Comparison of ENCODE assay signal across 11 cellular contexts in the genomic region with DNA sequence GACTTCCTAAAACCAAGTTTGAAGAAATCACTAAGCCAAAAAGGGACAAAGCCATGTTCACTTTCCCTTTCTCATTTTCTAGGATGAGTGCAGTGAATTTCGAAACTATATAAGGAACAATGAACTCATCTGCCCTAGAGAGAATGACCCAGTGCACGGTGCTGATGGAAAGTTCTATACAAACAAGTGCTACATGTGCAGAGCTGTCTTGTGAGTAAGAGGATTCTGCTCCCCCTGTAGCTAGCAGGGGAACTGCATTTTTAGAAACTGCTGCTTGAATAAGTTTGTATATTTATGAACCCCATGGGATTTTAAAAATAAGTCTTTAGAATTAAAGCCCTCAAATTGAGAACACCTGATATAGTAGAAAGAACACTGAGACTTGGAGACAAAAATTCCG. TPM values are rescaled to one million over a fixed set of nuclear protein-coding genes. Genes with fewer than 3 reads are reported as not detected.
DNase-seq lines count a peak whose midpoint lies in the region; ATAC-seq and TF ChIP-seq lines count a peak whose summit lies in the region.
"Had no signal": no experiment of that assay in that cellular context is flagged by ENCODE, and none has a peak within 500 bp of the region (broad histone marks: within the 10 kb centered on the region; RNA-seq: fewer than 3 reads in every experiment).

No MANE protein-coding gene starts in this region.

- DNase-seq in DMS53 (lab: John Stamatoyannopoulos, UW) (peak; percentile 16), DMS53 treated with DMSO at 0.1 percent for 48 hours (lab: John Stamatoyannopoulos, UW; ENCODE audit: unreplicated experiment) (no peak), RKO (ENCODE audit: low spot score) (peak; percentile 55), epithelial cell of proximal tubule (ENCODE audit: low read depth) (no peak), retinal pigment epithelial cell (ENCODE audit: low read depth) (no peak), OCI-M2 (lab: John Stamatoyannopoulos, UW; ENCODE audit: unreplicated experiment) (no peak)
- DNase-seq in activated CD4-positive, CD25-positive, alpha-beta regulatory T cell (lab: John Stamatoyannopoulos, UW), result no peak
- DNase-seq: GF-D8, NCI-H1930 had no signal

- no peak for ATAC-seq in GM21528 (IDR thresholded peaks at IDR 0.05; ENCODE audit: low FRiP score, unreplicated experiment)
- ATAC-seq: activated naive CD4-positive, alpha-beta T cell treated with anti-CD3 and anti-CD28 coated beads, Interleukin-2, amount 50 U/mL, for 72 hours had no signal

- no peak overlapping the region for H3K4me3 ChIP-seq in epithelial cell of proximal tubule (ENCODE audit: low read depth, low read length)
- H3K4me3 ChIP-seq in retinal pigment epithelial cell (ENCODE audit: low read length), result no peak overlapping the region

- peak; percentile 18 for TF ChIP-seq CTCF in epithelial cell of proximal tubule (conservative IDR thresholded peaks at IDR 0.05; ENCODE audit: low read depth, low read length)
- TF ChIP-seq CTCF in retinal pigment epithelial cell (conservative IDR thresholded peaks at IDR 0.05; ENCODE audit: low read depth, low read length), result peak; percentile 44

RNA-seq across cellular contexts. Expression of gene SPINK14, which starts 42.7 kb away (rescaled TPM):
- not detected in 2 replicates for total RNA-seq in epithelial cell of proximal tubule
- total RNA-seq: activated naive CD4-positive, alpha-beta T cell treated with anti-CD3 and anti-CD28 coated beads, Interleukin-2, amount 50 U/mL, for 72 hours had no signal

Comparison
In these comparisons a context has a peak if more than half of its experiments do, and no peak if none do; other contexts are left out.
1. DNase-seq: peak in DMS53 (single experiment) and RKO (single experiment); none in DMS53 treated with DMSO at 0.1 percent for 48 hours (single experiment), epithelial cell of proximal tubule (single experiment), retinal pigment epithelial cell (single experiment), OCI-M2 (single experiment) and activated CD4-positive, CD25-positive, alpha-beta regulatory T cell (0 of 4).